Comparison of ENCODE assay signal across 13 cellular contexts in genomic region chr2:18412980-18413793, GRCh38.
DNase-seq lines count a peak whose midpoint lies in the region; ATAC-seq and TF ChIP-seq lines count a peak whose summit lies in the region.
"Had no signal": no experiment of that assay in that cellular context is flagged by ENCODE, and none has a peak within 500 bp of the region (broad histone marks: within the 10 kb centered on the region; RNA-seq: fewer than 3 reads in every experiment).

No MANE protein-coding gene starts in this region.

- H3K27me3 ChIP-seq in stomach, result no peaks in the 10 kb centered on the region

- intact Hi-C loops in stomach (cut with DNase I; ENCODE audit: low total_unique reads), result no loop called here

- TF ChIP-seq POLR2A in stomach (IDR thresholded peaks at IDR 0.05), result no peak

- H3K4me3 ChIP-seq in skeletal muscle cell (ENCODE audit: low read depth, low read length), result peak overlapping the region; percentile 7
- no peak overlapping the region for H3K4me3 ChIP-seq in stomach
- H3K4me3 ChIP-seq: dorsolateral prefrontal cortex had no signal

- peaks cover 0 to 7% (median 3%) of the 10 kb centered on the region in 4 donors for H3K4me1 ChIP-seq in stomach

- no peak for TF ChIP-seq CTCF in stomach (IDR thresholded peaks at IDR 0.05)

- H3K27ac ChIP-seq in stomach, result peak overlapping the region in 2 of 5 donors; percentile 17 to 46
- H3K27ac ChIP-seq: dorsolateral prefrontal cortex had no signal

- H3K9me3 ChIP-seq in stomach, result no peaks in the 10 kb centered on the region

- 56 to 70% (median 69%) methylated on average over 4 of the region's 4 CpGs for WGBS in stomach, 5 donors

- DNase-seq in HS-5 (ENCODE audit: low read depth) (peak; percentile 49), amniotic stem cell (lab: John Stamatoyannopoulos, UW) (peak; percentile 9), glomerular endothelial cell (ENCODE audit: extremely low read depth, low read depth, low spot score) (peak; percentile 25), skeletal muscle cell (ENCODE audit: low read depth) (no peak), stomach (no peak)
- no peak for DNase-seq in stimulated activated naive CD8-positive, alpha-beta T cell treated with anti-CD3 and anti-CD28 coated beads, Interleukin-15, Interleukin-2, amounts not matched to agents 100 U/mL and 50 U/mL, for 24 hours
- DNase-seq: activated naive CD8-positive, alpha-beta T cell treated with anti-CD3 and anti-CD28 coated beads, Interleukin-2, amount 10 ng/mL, durations not matched to agents 7 days and 5 days; dorsolateral prefrontal cortex; NCI-H510A treated with DMSO at 0.1 percent for 48 hours; retina; SHP77 treated with DMSO at 0.1 percent for 48 hours had no signal

- no peaks in the 10 kb centered on the region for H3K36me3 ChIP-seq in stomach

- no peak for TF ChIP-seq EP300 in stomach (IDR thresholded peaks at IDR 0.05)

- ATAC-seq in GM21526 (IDR thresholded peaks at IDR 0.05; ENCODE audit: low FRiP score, unreplicated experiment), result no peak
- no peak for ATAC-seq in stimulated activated naive CD8-positive, alpha-beta T cell treated with anti-CD3 and anti-CD28 coated beads, Interleukin-15, Interleukin-2, amounts not matched to agents 100 U/mL and 50 U/mL, for 24 hours
- no peak for ATAC-seq in GM21786 (IDR thresholded peaks at IDR 0.05; ENCODE audit: unreplicated experiment)

Comparison
In these comparisons a context has a peak if more than half of its experiments do, and no peak if none do; other contexts are left out.
1. DNase-seq: peak in HS-5 (single experiment), amniotic stem cell (single experiment) and glomerular endothelial cell (single experiment); none in skeletal muscle cell (single experiment), stimulated activated naive CD8-positive, alpha-beta T cell treated with anti-CD3 and anti-CD28 coated beads, Interleukin-15, Interleukin-2, amounts not matched to agents 100 U/mL and 50 U/mL, for 24 hours (single experiment) and stomach (single experiment).